27 cellular contexts compared by ENCODE assay signal in the genomic region with DNA sequence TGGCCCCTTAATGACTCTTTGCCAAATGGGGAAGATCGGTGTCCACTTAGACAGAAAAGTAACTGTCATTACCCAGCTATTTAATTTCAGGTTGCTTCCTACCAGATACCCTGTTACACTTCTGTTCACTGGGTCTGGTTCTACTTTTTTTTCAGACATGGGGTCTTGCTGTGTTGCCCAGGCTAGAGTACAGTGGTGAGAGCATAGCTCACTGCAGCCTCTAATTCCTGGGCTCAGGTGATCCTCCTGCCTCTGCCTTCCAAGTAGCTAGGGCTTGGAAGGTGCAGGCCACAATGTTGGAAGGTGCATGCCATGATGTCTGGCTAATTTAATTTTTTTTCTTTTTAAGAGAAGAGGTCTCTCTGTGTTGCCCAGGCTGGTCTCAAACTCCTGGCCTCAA.
"Had no signal": no experiment of that assay in that cellular context is flagged by ENCODE, and none has a peak within 500 bp of the region (broad histone marks: within the 10 kb centered on the region; RNA-seq: fewer than 3 reads in every experiment).

No MANE protein-coding gene starts in this region.

- H3K27ac ChIP-seq: esophagus squamous epithelium, left lung, skin epidermis, stomach, suprapubic skin, tibial artery, upper lobe of right lung had no signal

- DNase-seq: activated CD4-positive, alpha-beta memory T cell treated with anti-CD3 and anti-CD28 coated beads for 36 hours; activated CD4-positive, alpha-beta T cell treated with anti-CD3 and anti-CD28 coated beads for 4 hours; activated CD8-positive, alpha-beta memory T cell treated with anti-CD3 and anti-CD28 coated beads, Interleukin-2, amount 50 U/mL, for 4 hours; activated gamma-delta T cell; activated naive CD4-positive, alpha-beta T cell treated with anti-CD3 and anti-CD28 coated beads, Interleukin-2, amount 10 ng/mL, durations not matched to agents 7 days and 5 days; activated T-cell treated with anti-CD3 and anti-CD28 coated beads, Interleukin-2, amount 50 U/mL, for 1 hour; amniotic stem cell; caudate nucleus; dermis blood vessel endothelial cell; effector CD4-positive, alpha-beta T cell; esophagus squamous epithelium; foreskin melanocyte; heart right ventricle; left lung; stimulated activated CD4-positive, alpha-beta T cell treated with anti-CD3 and anti-CD28 coated beads, Interleukin-4, amount 100 ng/mL, for 4 hours; stimulated activated CD8-positive, alpha-beta memory T cell treated with anti-CD3 and anti-CD28 coated beads, Interleukin-4, amount 100 ng/mL, for 48 hours; stimulated activated naive B cell treated with anti-CD40 and anti-IgM and Interleukin-4, amounts not matched to agents 10 μg/mL and 1 μg/mL and 100 μg/mL, for 72 hours; stomach; T-helper 1 cell; tibial artery; upper lobe of right lung had no signal

- H3K27me3 Mint-ChIP-seq: activated CD4-positive, alpha-beta memory T cell treated with anti-CD3 and anti-CD28 coated beads for 36 hours had no signal

- H3K4me3 Mint-ChIP-seq: activated CD4-positive, alpha-beta memory T cell treated with anti-CD3 and anti-CD28 coated beads for 36 hours; activated naive CD4-positive, alpha-beta T cell treated with anti-CD3 and anti-CD28 coated beads, Interleukin-2, amount 10 ng/mL, durations not matched to agents 7 days and 5 days; activated T-helper 1 cell treated with anti-CD3 and anti-CD28 coated beads, Interleukin-12 subunit alpha, Interleukin-12 subunit beta, Interleukin-2, Interleukin-4 antibody, amounts not matched to agents 30 ng/mL and 10 ng/mL and 1 ng/mL, durations not matched to agents 14 hours and 24 hours and 36 hours; nephron; stimulated activated naive B cell treated with anti-CD40 and anti-IgM and Interleukin-4, amounts not matched to agents 10 μg/mL and 1 μg/mL and 100 μg/mL, for 72 hours had no signal

- H3K27ac Mint-ChIP-seq: activated CD4-positive, alpha-beta memory T cell treated with anti-CD3 and anti-CD28 coated beads for 36 hours; activated naive CD4-positive, alpha-beta T cell treated with anti-CD3 and anti-CD28 coated beads, Interleukin-2, amount 10 ng/mL, durations not matched to agents 7 days and 5 days; activated T-helper 1 cell treated with anti-CD3 and anti-CD28 coated beads, Interleukin-12 subunit alpha, Interleukin-12 subunit beta, Interleukin-2, Interleukin-4 antibody, amounts not matched to agents 30 ng/mL and 10 ng/mL and 1 ng/mL, durations not matched to agents 14 hours and 24 hours and 36 hours had no signal

- H3K9me3 Mint-ChIP-seq: activated CD4-positive, alpha-beta memory T cell treated with anti-CD3 and anti-CD28 coated beads for 36 hours; activated naive CD4-positive, alpha-beta T cell treated with anti-CD3 and anti-CD28 coated beads, Interleukin-2, amount 10 ng/mL, durations not matched to agents 7 days and 5 days; activated T-helper 1 cell treated with anti-CD3 and anti-CD28 coated beads, Interleukin-12 subunit alpha, Interleukin-12 subunit beta, Interleukin-2, Interleukin-4 antibody, amounts not matched to agents 30 ng/mL and 10 ng/mL and 1 ng/mL, durations not matched to agents 14 hours and 24 hours and 36 hours; nephron; stimulated activated naive B cell treated with anti-CD40 and anti-IgM and Interleukin-4, amounts not matched to agents 10 μg/mL and 1 μg/mL and 100 μg/mL, for 72 hours had no signal

- H3K36me3 Mint-ChIP-seq: activated CD4-positive, alpha-beta memory T cell treated with anti-CD3 and anti-CD28 coated beads for 36 hours; activated naive CD4-positive, alpha-beta T cell treated with anti-CD3 and anti-CD28 coated beads, Interleukin-2, amount 10 ng/mL, durations not matched to agents 7 days and 5 days; stimulated activated naive B cell treated with anti-CD40 and anti-IgM and Interleukin-4, amounts not matched to agents 10 μg/mL and 1 μg/mL and 100 μg/mL, for 72 hours had no signal

- H3K36me3 ChIP-seq: esophagus squamous epithelium, heart right ventricle, left lung, stomach, suprapubic skin, tibial artery, upper lobe of right lung had no signal

- H3K4me1 ChIP-seq: left lung had no signal

- H3K4me3 ChIP-seq: esophagus squamous epithelium, heart right ventricle, left lung, lung, skin epidermis, stomach, suprapubic skin, tibial artery, upper lobe of right lung had no signal

- ATAC-seq: heart right ventricle, left lung, sciatic nerve, upper lobe of right lung had no signal

- H3K27me3 ChIP-seq: esophagus squamous epithelium, heart right ventricle, left lung, stomach, suprapubic skin, tibial artery, upper lobe of right lung had no signal

- H3K9me3 ChIP-seq: esophagus squamous epithelium, heart right ventricle, left lung, stomach, suprapubic skin, tibial artery, upper lobe of right lung had no signal
